23 cellular contexts compared by ENCODE assay signal in the genomic region with DNA sequence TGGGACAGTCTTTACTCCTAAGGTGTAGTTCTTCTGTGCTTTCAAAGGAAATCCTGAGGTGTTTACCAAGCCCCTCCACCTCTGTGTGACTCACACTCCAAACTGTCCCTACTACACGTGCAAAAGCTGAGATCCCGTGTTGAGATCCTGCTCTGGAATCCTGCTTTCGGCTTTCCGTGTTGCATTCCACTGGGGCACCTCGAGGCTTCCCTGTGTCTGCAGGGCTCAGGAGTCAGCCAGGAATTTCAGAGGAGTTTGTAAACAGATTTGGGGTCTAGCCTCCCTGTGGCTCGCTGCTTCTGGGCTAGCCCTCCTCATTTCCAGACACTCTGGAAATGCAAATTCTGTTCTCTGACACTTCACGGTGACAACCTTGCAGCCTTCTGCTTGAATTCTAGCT. TPM values are rescaled to one million over a fixed set of nuclear protein-coding genes. Genes with fewer than 3 reads are reported as not detected.
A peak's percentile ranks its signal among the peaks of the same experiment; 100 is the strongest.
DNase-seq lines count a peak whose midpoint lies in the region; ATAC-seq and TF ChIP-seq lines count a peak whose summit lies in the region.
"Had no signal": no experiment of that assay in that cellular context is flagged by ENCODE, and none has a peak within 500 bp of the region (broad histone marks: within the 10 kb centered on the region; RNA-seq: fewer than 3 reads in every experiment).

No MANE protein-coding gene starts in this region.

- H2BK15ac ChIP-seq in mesendoderm (replicated peaks; ENCODE audit: low read depth): no peak overlapping the region

- no peaks in the 10 kb centered on the region for H3K36me3 Mint-ChIP-seq in stimulated activated memory B cell treated with anti-CD40 and anti-IgM and Interleukin-4, amounts not matched to agents 10 μg/mL and 1 μg/mL and 100 μg/mL, for 72 hours
- H3K36me3 Mint-ChIP-seq: CD8-positive, alpha-beta memory T cell had no signal

- no peak overlapping the region for H3K4me3 Mint-ChIP-seq in stimulated activated memory B cell treated with anti-CD40 and anti-IgM and Interleukin-4, amounts not matched to agents 10 μg/mL and 1 μg/mL and 100 μg/mL, for 72 hours
- H3K4me3 Mint-ChIP-seq: CD8-positive, alpha-beta memory T cell had no signal

- no peaks in the 10 kb centered on the region for H3K79me2 ChIP-seq in mesendoderm (ENCODE audit: control insufficient read depth, insufficient read depth, low read length)

- no peak overlapping the region for H2BK5ac ChIP-seq in mesendoderm (ENCODE audit: low read length)

- H3K18ac ChIP-seq in mesendoderm (ENCODE audit: low read length): no peak overlapping the region

- ATAC-seq in left cardiac atrium: no peak
- no peak for ATAC-seq in stimulated activated memory B cell treated with anti-CD40 and anti-IgM and Interleukin-4, amounts not matched to agents 10 μg/mL and 1 μg/mL and 100 μg/mL, for 72 hours

- peaks cover 32% of the 10 kb centered on the region for H3K27me3 Mint-ChIP-seq in stimulated activated memory B cell treated with anti-CD40 and anti-IgM and Interleukin-4, amounts not matched to agents 10 μg/mL and 1 μg/mL and 100 μg/mL, for 72 hours

- intact Hi-C loops in left cardiac atrium (cut with DNase I): no loop called here
- intact Hi-C loops in vagina (cut with DNase I): no loop called here

- H3K4me1 Mint-ChIP-seq in stimulated activated memory B cell treated with anti-CD40 and anti-IgM and Interleukin-4, amounts not matched to agents 10 μg/mL and 1 μg/mL and 100 μg/mL, for 72 hours: no peaks in the 10 kb centered on the region
- H3K4me1 Mint-ChIP-seq: CD8-positive, alpha-beta memory T cell had no signal

- no peaks in the 10 kb centered on the region for H3K4me1 ChIP-seq in right atrium auricular region
- no peaks in the 10 kb centered on the region for H3K4me1 ChIP-seq in mesendoderm (ENCODE audit: control insufficient read depth, low read depth, low read length)
- no peaks in the 10 kb centered on the region for H3K4me1 ChIP-seq in vagina

- peak; percentile 26 for DNase-seq in right atrium auricular region (ENCODE audit: low spot score)
- no peak for DNase-seq in left cardiac atrium
- peak; percentile 28 for DNase-seq in coronary artery (ENCODE audit: low spot score)
- peak; percentile 39 for DNase-seq in mesendoderm
- DNase-seq in vagina (ENCODE audit: extremely low spot score in 2 of 2): peak; percentile 28 to 58
- DNase-seq in NCI-H510A (lab: John Stamatoyannopoulos, UW): no peak
- DNase-seq in SK-N-DZ (ENCODE audit: low spot score): no peak
- DNase-seq: Calu3; CD8-positive, alpha-beta memory T cell; DMS153; GDM1; Kasumi-1; MG63; NCI-H1417; NCI-H1694 treated with DMSO at 0.1 percent for 48 hours; NCI-H2081 treated with DMSO at 0.1 percent for 48 hours; NCI-H2171 treated with DMSO at 0.1 percent for 48 hours; NCI-H526; Right ventricle myocardium superior had no signal

- no peak for TF ChIP-seq CTCF in right atrium auricular region (IDR thresholded peaks at IDR 0.05)
- TF ChIP-seq CTCF in coronary artery (IDR thresholded peaks at IDR 0.05): no peak
- TF ChIP-seq CTCF in vagina (IDR thresholded peaks at IDR 0.05): no peak

- no peak overlapping the region for H3K4me3 ChIP-seq in right atrium auricular region
- H3K4me3 ChIP-seq in coronary artery: no peak overlapping the region
- H3K4me3 ChIP-seq in mesendoderm (ENCODE audit: low read length): no peak overlapping the region
- no peak overlapping the region for H3K4me3 ChIP-seq in vagina
- H3K4me3 ChIP-seq: MG63 had no signal

- H3K27ac Mint-ChIP-seq in stimulated activated memory B cell treated with anti-CD40 and anti-IgM and Interleukin-4, amounts not matched to agents 10 μg/mL and 1 μg/mL and 100 μg/mL, for 72 hours: no peak overlapping the region
- H3K27ac Mint-ChIP-seq: CD8-positive, alpha-beta memory T cell had no signal

- H4K8ac ChIP-seq in mesendoderm (ENCODE audit: low read depth, low read length): no peak overlapping the region

- H3K27ac ChIP-seq in right atrium auricular region: no peak overlapping the region
- no peak overlapping the region for H3K27ac ChIP-seq in coronary artery
- H3K27ac ChIP-seq in mesendoderm (ENCODE audit: low read depth, low read length): no peak overlapping the region
- H3K27ac ChIP-seq in vagina: no peak overlapping the region
- H3K27ac ChIP-seq: C4-2B had no signal

- H3K56ac ChIP-seq in mesendoderm (ENCODE audit: low read length): no peak overlapping the region

- no peak overlapping the region for H3K4ac ChIP-seq in mesendoderm (ENCODE audit: low read depth, low read length)

- H3K79me1 ChIP-seq in mesendoderm (ENCODE audit: low read length): no peaks in the 10 kb centered on the region

- H2AK5ac ChIP-seq in mesendoderm (ENCODE audit: low read length): no peak overlapping the region

- H3K9ac ChIP-seq in mesendoderm (ENCODE audit: low read length): no peak overlapping the region

- WGBS in mesendoderm (ENCODE audit: extremely low coverage, insufficient coverage, low lambda C conversion rate): no CpG with 5 or more reads among the region's 7 CpGs

- H3K27me3 ChIP-seq in right atrium auricular region (no peaks in the 10 kb centered on the region), mesendoderm (ENCODE audit: insufficient read depth, low read length, poor library complexity) (no peaks in the 10 kb centered on the region), vagina (no peaks in the 10 kb centered on the region)
- H3K27me3 ChIP-seq: MG63 had no signal

- peaks cover 17% of the 10 kb centered on the region for H3K9me3 Mint-ChIP-seq in stimulated activated memory B cell treated with anti-CD40 and anti-IgM and Interleukin-4, amounts not matched to agents 10 μg/mL and 1 μg/mL and 100 μg/mL, for 72 hours

- H3K36me3 ChIP-seq in right atrium auricular region (no peaks in the 10 kb centered on the region), mesendoderm (ENCODE audit: control insufficient read depth, insufficient read depth, low read length) (no peaks in the 10 kb centered on the region), vagina (no peaks in the 10 kb centered on the region)
- H3K36me3 ChIP-seq: MG63 had no signal

- H2BK120ac ChIP-seq in mesendoderm (ENCODE audit: low read depth, low read length): no peak overlapping the region

- TF ChIP-seq POLR2A in vagina (IDR thresholded peaks at IDR 0.05): no peak

- H3K4me2 ChIP-seq in mesendoderm (ENCODE audit: low read length): no peak overlapping the region

- peaks cover 0 to 19% of the 10 kb centered on the region in 2 donors for H3K9me3 ChIP-seq in right atrium auricular region
- H3K9me3 ChIP-seq in vagina: no peaks in the 10 kb centered on the region
- H3K9me3 ChIP-seq: MG63 had no signal

- no peak overlapping the region for H3K23ac ChIP-seq in mesendoderm (ENCODE audit: low read length)

- no peak overlapping the region for H4K5ac ChIP-seq in mesendoderm (ENCODE audit: low read length)

RNA-seq across cellular contexts. Expression of a gene that starts 48.4 kb away (rescaled TPM):
- total RNA-seq in right atrium auricular region (1 to 10 TPM; 1.6 to 4.1 TPM), left cardiac atrium (1 to 10 TPM; 1.7 to 2.6 TPM), vagina (2.2 TPM)
- 0.18 TPM for polyA plus RNA-seq in mesendoderm (2013, experiment 1 of 2)
- 0.13 TPM for polyA plus RNA-seq in mesendoderm (2013, experiment 2 of 2)
- polyA plus RNA-seq in SK-N-DZ (2014; cell fraction: cytosol; rRNA removed): not detected in 2 replicates
- 0.21 and 1.6 TPM in 2 replicates for polyA plus RNA-seq in SK-N-DZ (2014; cell fraction: nucleus; rRNA removed)

RNA-seq across cellular contexts. Expression of a gene that starts 49.7 kb away (rescaled TPM):
- total RNA-seq in right atrium auricular region: not detected
- not detected for total RNA-seq in left cardiac atrium
- not detected for polyA plus RNA-seq in mesendoderm (2013, experiment 1 of 2)
- 0.04 TPM for polyA plus RNA-seq in mesendoderm (2013, experiment 2 of 2)
- not detected for total RNA-seq in vagina
- 0.02 and 0.21 TPM in 2 replicates for polyA plus RNA-seq in SK-N-DZ (2014; cell fraction: cytosol; rRNA removed)
- 0.18 TPM in 1 of 2 replicates, not detected in the other for polyA plus RNA-seq in SK-N-DZ (2014; cell fraction: nucleus; rRNA removed)
- total RNA-seq: Calu3, Daoy, H1, Right ventricle myocardium superior had no signal
- polyA plus RNA-seq: CD8-positive, alpha-beta memory T cell had no signal

Comparison
In these comparisons a context has a peak if more than half of its experiments do, and no peak if none do; other contexts are left out.
1. DNase-seq: peak in right atrium auricular region (single experiment), coronary artery (single experiment), mesendoderm (single experiment) and vagina (2 of 2); none in left cardiac atrium (single experiment), NCI-H510A (single experiment) and SK-N-DZ (single experiment).